ENCODE assay signal across 2 cellular contexts in the genomic region with DNA sequence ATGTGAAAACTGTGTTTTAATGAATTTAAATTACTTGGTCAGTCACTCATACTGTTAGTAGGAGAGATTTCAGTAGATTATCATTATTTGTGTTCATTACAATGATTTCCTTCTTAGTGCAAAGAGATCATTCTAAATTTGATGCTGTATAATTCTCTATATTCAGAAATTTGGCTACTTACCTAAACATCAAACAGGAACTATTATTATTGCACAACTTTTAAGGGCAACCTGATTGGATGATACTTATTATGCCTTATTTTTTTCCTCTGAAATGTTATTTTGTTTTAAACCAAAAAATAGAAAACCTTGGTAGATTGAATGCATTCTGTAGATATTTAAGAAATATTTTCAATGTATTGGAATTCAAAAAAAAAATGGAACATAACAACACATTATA.
TF ChIP-seq lines count a peak whose summit lies in the region.

No MANE protein-coding gene starts in this region.

TF ChIP-seq in HepG2, 621 proteins besides CTCF, POLR2A, EP300 and RAD21:
- TF ChIP-seq CEBPB (IDR thresholded peaks at IDR 0.05; ENCODE audit: borderline replicate concordance, low read depth, low read length): peak; percentile 42; the same call in 1 of the 2 replicates
- TF ChIP-seq, protein P1, sequence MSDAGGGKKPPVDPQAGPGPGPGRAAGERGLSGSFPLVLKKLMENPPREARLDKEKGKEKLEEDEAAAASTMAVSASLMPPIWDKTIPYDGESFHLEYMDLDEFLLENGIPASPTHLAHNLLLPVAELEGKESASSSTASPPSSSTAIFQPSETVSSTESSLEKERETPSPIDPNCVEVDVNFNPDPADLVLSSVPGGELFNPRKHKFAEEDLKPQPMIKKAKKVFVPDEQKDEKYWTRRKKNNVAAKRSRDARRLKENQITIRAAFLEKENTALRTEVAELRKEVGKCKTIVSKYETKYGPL (CRISPR knock-in tag; IDR thresholded peaks at IDR 0.05): no peak
- TF ChIP-seq, protein P2, sequence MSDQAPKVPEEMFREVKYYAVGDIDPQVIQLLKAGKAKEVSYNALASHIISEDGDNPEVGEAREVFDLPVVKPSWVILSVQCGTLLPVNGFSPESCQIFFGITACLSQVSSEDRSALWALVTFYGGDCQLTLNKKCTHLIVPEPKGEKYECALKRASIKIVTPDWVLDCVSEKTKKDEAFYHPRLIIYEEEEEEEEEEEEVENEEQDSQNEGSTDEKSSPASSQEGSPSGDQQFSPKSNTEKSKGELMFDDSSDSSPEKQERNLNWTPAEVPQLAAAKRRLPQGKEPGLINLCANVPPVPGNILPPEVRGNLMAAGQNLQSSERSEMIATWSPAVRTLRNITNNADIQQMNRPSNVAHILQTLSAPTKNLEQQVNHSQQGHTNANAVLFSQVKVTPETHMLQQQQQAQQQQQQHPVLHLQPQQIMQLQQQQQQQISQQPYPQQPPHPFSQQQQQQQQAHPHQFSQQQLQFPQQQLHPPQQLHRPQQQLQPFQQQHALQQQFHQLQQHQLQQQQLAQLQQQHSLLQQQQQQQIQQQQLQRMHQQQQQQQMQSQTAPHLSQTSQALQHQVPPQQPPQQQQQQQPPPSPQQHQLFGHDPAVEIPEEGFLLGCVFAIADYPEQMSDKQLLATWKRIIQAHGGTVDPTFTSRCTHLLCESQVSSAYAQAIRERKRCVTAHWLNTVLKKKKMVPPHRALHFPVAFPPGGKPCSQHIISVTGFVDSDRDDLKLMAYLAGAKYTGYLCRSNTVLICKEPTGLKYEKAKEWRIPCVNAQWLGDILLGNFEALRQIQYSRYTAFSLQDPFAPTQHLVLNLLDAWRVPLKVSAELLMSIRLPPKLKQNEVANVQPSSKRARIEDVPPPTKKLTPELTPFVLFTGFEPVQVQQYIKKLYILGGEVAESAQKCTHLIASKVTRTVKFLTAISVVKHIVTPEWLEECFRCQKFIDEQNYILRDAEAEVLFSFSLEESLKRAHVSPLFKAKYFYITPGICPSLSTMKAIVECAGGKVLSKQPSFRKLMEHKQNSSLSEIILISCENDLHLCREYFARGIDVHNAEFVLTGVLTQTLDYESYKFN (CRISPR knock-in tag; conservative IDR thresholded peaks at IDR 0.05): no peak

TF ChIP-seq in H1, 55 proteins besides CTCF, POLR2A, EP300 and RAD21:
- peak; percentile 36; the same call in 1 of the 2 replicates for TF ChIP-seq CEBPB (IDR thresholded peaks at IDR 0.05; ENCODE audit: low read depth, low read length)
- no peak for TF ChIP-seq NANOG (IDR thresholded peaks at IDR 0.05; ENCODE audit: insufficient read depth, low read depth, low read length, poor library complexity, severe bottlenecking)
